ENCODE assay signal across 12 cellular contexts in the genomic region with DNA sequence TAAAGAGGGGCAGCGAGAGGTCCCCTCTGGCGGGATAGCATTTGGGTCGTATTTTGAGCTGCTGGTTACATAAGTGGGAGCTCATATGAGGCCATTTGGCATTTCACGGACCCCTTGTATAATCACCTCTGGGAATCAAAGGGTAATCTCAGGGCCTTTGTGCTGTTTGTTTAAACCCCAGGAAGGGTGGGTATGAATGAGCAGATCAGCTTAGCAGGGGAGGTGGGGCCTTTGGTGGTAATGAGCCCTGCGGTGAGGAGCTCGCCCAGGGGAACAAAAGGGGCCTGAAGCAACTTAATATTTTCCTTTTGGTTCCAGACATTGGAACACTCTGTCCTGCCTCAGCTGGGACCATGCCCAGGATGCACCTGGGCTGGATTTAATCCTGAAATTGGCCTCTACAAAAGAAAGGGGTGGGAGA. TPM values are rescaled to one million over a fixed set of nuclear protein-coding genes. Genes with fewer than 3 reads are reported as not detected.
DNase-seq lines count a peak whose midpoint lies in the region; ATAC-seq and TF ChIP-seq lines count a peak whose summit lies in the region.
"Had no signal": no experiment of that assay in that cellular context is flagged by ENCODE, and none has a peak within 500 bp of the region (broad histone marks: within the 10 kb centered on the region; RNA-seq: fewer than 3 reads in every experiment).

No MANE protein-coding gene starts in this region.

- no peak overlapping the region for H3K4me3 Mint-ChIP-seq in nephron
- H3K4me3 Mint-ChIP-seq: naive thymus-derived CD8-positive, alpha-beta T cell had no signal

- intact Hi-C loops in Right ventricle myocardium inferior (cut with DNase I) (no loop called here), cardiac septum (cut with DNase I) (no loop called here), uterus (cut with DNase I; ENCODE audit: low total_unique reads) (no loop called here)

- peak overlapping the region in 2 of 3 experiments; percentile 29 to 77 for H3K27ac Mint-ChIP-seq in nephron

- DNase-seq in Right ventricle myocardium inferior (ENCODE audit: missing footprints) (no peak), cardiac septum (ENCODE audit: low spot score) (no peak), astrocyte of the spinal cord (ENCODE audit: low read depth, low spot score) (peak; percentile 54), uterus (peak in 1 of 2 donors; percentile 22), DMS79 treated with DMSO at 0.1 percent for 48 hours (lab: John Stamatoyannopoulos, UW) (no peak)
- DNase-seq: anterior cingulate cortex; naive thymus-derived CD8-positive, alpha-beta T cell; NCI-H187 treated with DMSO at 0.1 percent for 48 hours had no signal

- H3K27me3 ChIP-seq in uterus = no peaks in the 10 kb centered on the region

- peaks cover 30% of the 10 kb centered on the region for H3K4me1 Mint-ChIP-seq in nephron

- H3K27me3 Mint-ChIP-seq in nephron (ENCODE audit: low read depth) = no peaks in the 10 kb centered on the region
- H3K27me3 Mint-ChIP-seq: naive thymus-derived CD8-positive, alpha-beta T cell had no signal

- no peaks in the 10 kb centered on the region for H3K9me3 ChIP-seq in uterus

- ATAC-seq in Right ventricle myocardium inferior = peak; percentile 8
- ATAC-seq in GM19328 (IDR thresholded peaks at IDR 0.05; ENCODE audit: unreplicated experiment) = no peak
- ATAC-seq in GM21619 (IDR thresholded peaks at IDR 0.05; ENCODE audit: unreplicated experiment) = no peak
- ATAC-seq: naive thymus-derived CD8-positive, alpha-beta T cell; Panc1 had no signal

- no peak for TF ChIP-seq POLR2A in uterus (IDR thresholded peaks at IDR 0.05)

- H3K9me3 Mint-ChIP-seq in nephron = peaks cover 8% of the 10 kb centered on the region

- in situ Hi-C loops in astrocyte of the spinal cord (cut with HindIII; ENCODE audit: low sequenced_read_pairs) = no loop called here

- TF ChIP-seq CTCF in astrocyte of the spinal cord (IDR thresholded peaks at IDR 0.05; ENCODE audit: low read depth, low read length) (no peak), nephron (IDR thresholded peaks at IDR 0.05; ENCODE audit: unreplicated experiment in 3 of 3) (no peak), uterus (IDR thresholded peaks at IDR 0.05) (no peak)

- H3K36me3 ChIP-seq in uterus = no peaks in the 10 kb centered on the region

- H3K4me3 ChIP-seq in astrocyte of the spinal cord (ENCODE audit: low read depth, low read length) (no peak overlapping the region), uterus (no peak overlapping the region)

- peak overlapping the region; percentile 41 to 54 for H3K27ac ChIP-seq in uterus

- peaks cover 37% of the 10 kb centered on the region for H3K36me3 Mint-ChIP-seq in nephron (ENCODE audit: low read depth)

- no peaks in the 10 kb centered on the region for H3K4me1 ChIP-seq in uterus

RNA-seq across cellular contexts. Expression of gene TSKU, which starts 10.2 kb away (rescaled TPM):
- total RNA-seq in Right ventricle myocardium inferior (16.2 TPM), cardiac septum (6.9 TPM), uterus (100 to 1,000 TPM in 1 of 4 donors, 10 to 100 TPM in 3; 19.4 to 108 (median 27.4) TPM)
- total RNA-seq: naive thymus-derived CD8-positive, alpha-beta T cell had no signal
